33 cellular contexts compared by ENCODE assay signal in genomic region chr10:21011433-21012018, GRCh38.
"Had no signal": no experiment of that assay in that cellular context is flagged by ENCODE, and none has a peak within 500 bp of the region (broad histone marks: within the 10 kb centered on the region; RNA-seq: fewer than 3 reads in every experiment).

No MANE protein-coding gene starts in this region.

- ATAC-seq: activated CD8-positive, alpha-beta T cell treated with anti-CD3 and anti-CD28 coated beads for 36 hours; activated naive CD4-positive, alpha-beta T cell treated with anti-CD3 and anti-CD28 coated beads, Interleukin-2, amount 50 U/mL, for 72 hours; activated T-cell treated with anti-CD3 and anti-CD28 coated beads, Interleukin-2, amount 50 U/mL, for 4 hours; activated T-cell treated with anti-CD3 and anti-CD28 coated beads, Interleukin-2, amount 50 U/mL, for 72 hours; activated T-helper 17 cell treated with anti-CD3 and anti-CD28 coated beads, Interleukin-2, amount 50 U/mL, for 72 hours; body of pancreas had no signal

- H3K4me3 ChIP-seq: adrenal gland, body of pancreas, breast epithelium had no signal

- H3K27ac ChIP-seq: adrenal gland, body of pancreas, brain microvascular endothelial cell, breast epithelium, VCaP had no signal

- H3K27me3 ChIP-seq: adrenal gland, body of pancreas, brain microvascular endothelial cell, breast epithelium had no signal

- H3K4me1 ChIP-seq: adrenal gland, body of pancreas, breast epithelium had no signal

- H3K36me3 ChIP-seq: adrenal gland, brain microvascular endothelial cell, breast epithelium had no signal

- H3K9me3 ChIP-seq: adrenal gland, body of pancreas, breast epithelium had no signal

- DNase-seq: activated B cell treated with CpG ODN at 0.5 μM for 24 hours; activated CD4-positive, alpha-beta memory T cell treated with anti-CD3 and anti-CD28 coated beads for 36 hours; activated CD4-positive, alpha-beta T cell treated with anti-CD3 and anti-CD28 coated beads for 4 hours; activated CD4-positive, alpha-beta T cell treated with anti-CD3 and anti-CD28 coated beads, Interleukin-2, amount 10 ng/mL, durations not matched to agents 24 days and 14 days; activated CD4-positive, alpha-beta T cell treated with anti-CD3 and anti-CD28 coated beads, Interleukin-2, amount 50 U/mL, for 1 hour; activated CD4-positive, alpha-beta T cell treated with anti-CD3 and anti-CD28 coated beads, Interleukin-2, amount 50 U/mL, for 4 hours; activated CD4-positive, CD25-positive, alpha-beta regulatory T cell treated with anti-CD3 and anti-CD28 coated beads, Interleukin-2, amount 50 U/mL, for 72 hours; activated CD8-positive, alpha-beta memory T cell treated with anti-CD3 and anti-CD28 coated beads, Interleukin-2, amount 50 U/mL, for 4 hours; activated CD8-positive, alpha-beta T cell treated with anti-CD3 and anti-CD28 coated beads for 36 hours; activated effector memory CD4-positive, alpha-beta T cell treated with anti-CD3 and anti-CD28 coated beads, Interleukin-2, amount 50 U/mL, for 16 hours; activated gamma-delta T cell treated with Interleukin-2 at 50 U/mL for 16 hours; activated naive CD4-positive, alpha-beta T cell; activated naive CD4-positive, alpha-beta T cell treated with anti-CD3 and anti-CD28 coated beads for 36 hours; activated naive CD4-positive, alpha-beta T cell treated with anti-CD3 and anti-CD28 coated beads, Interleukin-2, amount 50 U/mL, for 16 hours; activated naive CD8-positive, alpha-beta T cell treated with anti-CD3 and anti-CD28 coated beads for 36 hours; activated T-cell treated with anti-CD3 and anti-CD28 coated beads for 4 hours; activated T-cell treated with anti-CD3 and anti-CD28 coated beads, Interleukin-2, amount 50 U/mL, for 1 hour; activated T-cell treated with anti-CD3 and anti-CD28 coated beads, Interleukin-2, amount 50 U/mL, for 4 hours; activated T-cell treated with anti-CD3 and anti-CD28 coated beads, Interleukin-2, amount 50 U/mL, for 72 hours; adrenal gland; amniotic stem cell; aorta; body of pancreas; brain microvascular endothelial cell; caudate nucleus; SW 1271; T-helper 1 cell; T-helper 2 cell; T-helper 9 cell had no signal
